Comparison of ENCODE assay signal across 8 cellular contexts in the genomic region with DNA sequence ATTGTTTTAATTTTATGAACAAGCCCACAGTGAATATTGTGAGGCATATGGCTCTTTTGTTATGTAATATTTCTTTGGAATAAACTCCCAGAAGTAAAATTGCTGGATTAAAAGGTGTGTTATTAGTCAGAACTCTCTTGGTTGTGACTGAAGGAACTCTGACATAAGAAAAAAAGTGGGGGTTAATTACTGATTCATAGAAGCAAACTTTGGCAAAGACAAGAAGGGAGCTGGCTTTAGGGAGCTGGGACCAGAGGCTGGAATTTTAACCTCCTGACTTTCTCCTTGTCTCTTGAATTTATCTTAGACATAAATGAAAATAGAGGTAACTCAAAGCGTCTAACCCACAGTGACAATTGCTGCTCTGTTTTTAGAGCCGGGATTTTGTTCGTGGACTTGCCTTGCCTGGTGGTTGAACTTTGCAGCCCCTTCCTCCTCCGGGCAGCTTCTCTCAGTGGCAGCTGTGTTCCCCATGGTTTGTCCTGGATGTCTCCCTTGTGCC. TPM values are rescaled to one million over a fixed set of nuclear protein-coding genes. Genes with fewer than 3 reads are reported as not detected.
DNase-seq lines count a peak whose midpoint lies in the region; ATAC-seq, FAIRE-seq and TF ChIP-seq lines count a peak whose summit lies in the region.

No MANE protein-coding gene starts in this region.

- H3K27ac Mint-ChIP-seq in dendritic cell treated with granulocyte-macrophage colony-stimulating factor and Interleukin-4, amounts not matched to agents 40 ng/mL and 50 ng/mL, for 4 days, result peak overlapping the region; percentile 97
- H3K27ac Mint-ChIP-seq in naive B cell, result peak overlapping the region in 5 of 6 donors; percentile 86 to 98 (median 90)

- ATAC-seq in naive B cell (ENCODE audit: low read depth in 2 of 2) (no peak), GM19463 (IDR thresholded peaks at IDR 0.05; ENCODE audit: unreplicated experiment) (no peak), HG03196 (IDR thresholded peaks at IDR 0.05; ENCODE audit: unreplicated experiment) (no peak)

- H3K27me3 Mint-ChIP-seq in dendritic cell treated with granulocyte-macrophage colony-stimulating factor and Interleukin-4, amounts not matched to agents 40 ng/mL and 50 ng/mL, for 4 days, result no peaks in the 10 kb centered on the region
- no peaks in the 10 kb centered on the region for H3K27me3 Mint-ChIP-seq in naive B cell

- peaks cover 79% of the 10 kb centered on the region for H3K4me1 Mint-ChIP-seq in dendritic cell treated with granulocyte-macrophage colony-stimulating factor and Interleukin-4, amounts not matched to agents 40 ng/mL and 50 ng/mL, for 4 days (ENCODE audit: low read depth)
- peaks cover 10 to 25% (median 15%) of the 10 kb centered on the region in 3 donors for H3K4me1 Mint-ChIP-seq in naive B cell

- intact Hi-C loops in dendritic cell treated with granulocyte-macrophage colony-stimulating factor and Interleukin-4, amounts not matched to agents 40 ng/mL and 50 ng/mL, for 4 days (cut with micrococcal nuclease), result loop anchor here (2.0 kb wide), 1 partner anchor 19 kb away; no protein-coding TSS in a partner anchor

- H3K9me3 Mint-ChIP-seq in dendritic cell treated with granulocyte-macrophage colony-stimulating factor and Interleukin-4, amounts not matched to agents 40 ng/mL and 50 ng/mL, for 4 days, result peaks cover 8% of the 10 kb centered on the region
- no peaks in the 10 kb centered on the region for H3K9me3 Mint-ChIP-seq in naive B cell

- H3K36me3 Mint-ChIP-seq in dendritic cell treated with granulocyte-macrophage colony-stimulating factor and Interleukin-4, amounts not matched to agents 40 ng/mL and 50 ng/mL, for 4 days (ENCODE audit: low read depth), result peaks cover 80% of the 10 kb centered on the region
- no peaks in the 10 kb centered on the region for H3K36me3 Mint-ChIP-seq in naive B cell

- H3K4me3 Mint-ChIP-seq in dendritic cell treated with granulocyte-macrophage colony-stimulating factor and Interleukin-4, amounts not matched to agents 40 ng/mL and 50 ng/mL, for 4 days, result peak overlapping the region; percentile 86
- H3K4me3 Mint-ChIP-seq in naive B cell, result peak overlapping the region; percentile 77 to 93 (median 91)

- no peak for TF ChIP-seq POLR2A in H54 (IDR thresholded peaks at IDR 0.05; ENCODE audit: low read depth, low read length)

- FAIRE-seq in H54 (lab: Jason Lieb, UNC), result no peak

- DNase-seq in DMS114 treated with DMSO at 0.1 percent for 48 hours (lab: John Stamatoyannopoulos, UW; ENCODE audit: unreplicated experiment), result peak; percentile 23
- peak; percentile 32 for DNase-seq in LoVo (ENCODE audit: low spot score)
- DNase-seq in naive B cell, result no peak
- DNase-seq in H54 (ENCODE audit: insufficient read length, low spot score), result no peak
- no peak for DNase-seq in UCSD-AML1 (lab: John Stamatoyannopoulos, UW; ENCODE audit: unreplicated experiment)

RNA-seq across cellular contexts. Expression of a gene that starts 27.9 kb away (rescaled TPM):
- polyA plus RNA-seq in naive B cell (ENCODE audit: low read depth in 6 of 6), result 1 to 10 TPM in 1 of 6 donors, under 1 TPM in 4, not detected in 1; 0.54 to 1.5 (median 0.83) TPM

Comparison
In these comparisons a context has a peak if more than half of its experiments do, and no peak if none do; other contexts are left out.
1. DNase-seq: peak in DMS114 treated with DMSO at 0.1 percent for 48 hours (single experiment) and LoVo (single experiment); none in naive B cell (single experiment), H54 (single experiment) and UCSD-AML1 (single experiment).